8 cellular contexts compared by ENCODE assay signal in genomic region chr17:64781810-64782555, GRCh38.
DNase-seq lines count a peak whose midpoint lies in the region; ATAC-seq, FAIRE-seq and TF ChIP-seq lines count a peak whose summit lies in the region.
"Had no signal": no experiment of that assay in that cellular context is flagged by ENCODE, and none has a peak within 500 bp of the region (broad histone marks: within the 10 kb centered on the region; RNA-seq: fewer than 3 reads in every experiment).

No MANE protein-coding gene starts in this region.

- peaks cover 46% of the 10 kb centered on the region for H3K27me3 ChIP-seq in smooth muscle cell (ENCODE audit: low read depth)
- H3K27me3 ChIP-seq: MG63 had no signal

- no peaks in the 10 kb centered on the region for H3K79me2 ChIP-seq in smooth muscle cell (ENCODE audit: low read depth)

- H3K4me2 ChIP-seq in smooth muscle cell, result peak overlapping the region; percentile 97

- no peak overlapping the region for H3K27ac ChIP-seq in smooth muscle cell (ENCODE audit: low read depth)

- peaks cover 4% of the 10 kb centered on the region for H3K4me1 Mint-ChIP-seq in activated T-helper 17 cell treated with anti-CD3 and anti-CD28 coated beads, Interleukin-2, amount 50 U/mL, for 72 hours

- peaks cover 49% of the 10 kb centered on the region for H3K4me1 ChIP-seq in smooth muscle cell (ENCODE audit: low read depth)

- 63% methylated on average over 15 of the region's 17 CpGs for WGBS in smooth muscle cell (ENCODE audit: low lambda C conversion rate)

- no peak overlapping the region for H3K27ac Mint-ChIP-seq in activated T-helper 17 cell treated with anti-CD3 and anti-CD28 coated beads, Interleukin-2, amount 50 U/mL, for 72 hours

- peak overlapping the region; percentile 8 for H3K4me3 ChIP-seq in iPS-11a (ENCODE audit: low read depth, low read length)
- peak overlapping the region; percentile 54 for H3K4me3 ChIP-seq in smooth muscle cell
- H3K4me3 ChIP-seq: MG63 had no signal

- peak overlapping the region; percentile 63 for H3K4me3 Mint-ChIP-seq in activated T-helper 17 cell treated with anti-CD3 and anti-CD28 coated beads, Interleukin-2, amount 50 U/mL, for 72 hours

- H3K9me3 Mint-ChIP-seq in activated T-helper 17 cell treated with anti-CD3 and anti-CD28 coated beads, Interleukin-2, amount 50 U/mL, for 72 hours, result no peaks in the 10 kb centered on the region

- no peak overlapping the region for H3K9ac ChIP-seq in smooth muscle cell (ENCODE audit: low read depth)

- peak; percentile 80 for FAIRE-seq in HTR-8/SVneo (lab: Jason Lieb, UNC)

- H2AFZ ChIP-seq in smooth muscle cell (ENCODE audit: low read depth), result no peak overlapping the region

- no peaks in the 10 kb centered on the region for H3K27me3 Mint-ChIP-seq in activated T-helper 17 cell treated with anti-CD3 and anti-CD28 coated beads, Interleukin-2, amount 50 U/mL, for 72 hours

- TF ChIP-seq CTCF in smooth muscle cell (IDR thresholded peaks at IDR 0.05; ENCODE audit: borderline replicate concordance, insufficient read depth, poor library complexity, severe bottlenecking), result no peak

- H3F3A ChIP-seq in smooth muscle cell (ENCODE audit: low read depth), result no peaks in the 10 kb centered on the region

- peaks cover 10% of the 10 kb centered on the region for H3K36me3 Mint-ChIP-seq in activated T-helper 17 cell treated with anti-CD3 and anti-CD28 coated beads, Interleukin-2, amount 50 U/mL, for 72 hours (ENCODE audit: low read depth)

- H3K9me3 ChIP-seq in smooth muscle cell (replicated peaks; ENCODE audit: low read depth), result no peaks in the 10 kb centered on the region
- H3K9me3 ChIP-seq: MG63 had no signal

- no peaks in the 10 kb centered on the region for H3K36me3 ChIP-seq in smooth muscle cell (ENCODE audit: low read depth)

- peaks cover 11% of the 10 kb centered on the region for H4K20me1 ChIP-seq in smooth muscle cell (ENCODE audit: low read depth)

- ATAC-seq in activated T-helper 17 cell treated with anti-CD3 and anti-CD28 coated beads, Interleukin-2, amount 50 U/mL, for 72 hours (replicated peaks), result no peak

- no peak for DNase-seq in HTR-8/SVneo (ENCODE audit: insufficient read length, low spot score)
- DNase-seq in smooth muscle cell (lab: John Stamatoyannopoulos, UW; ENCODE audit: unreplicated experiment), result no peak
- no peak for DNase-seq in MV-4-11 (lab: John Stamatoyannopoulos, UW)
- no peak for DNase-seq in activated gamma-delta T cell treated with Interleukin-2 at 50 U/mL for 16 hours
- no peak for DNase-seq in GM03348 (ENCODE audit: low spot score)
- DNase-seq: MG63 had no signal
